Comparison of ENCODE assay signal across 18 cellular contexts in genomic region chr19:35336166-35336955, GRCh38. TPM values are rescaled to one million over a fixed set of nuclear protein-coding genes. Genes with fewer than 3 reads are reported as not detected.
DNase-seq lines count a peak whose midpoint lies in the region; ATAC-seq, FAIRE-seq and TF ChIP-seq lines count a peak whose summit lies in the region.
"Had no signal": no experiment of that assay in that cellular context is flagged by ENCODE, and none has a peak within 500 bp of the region (broad histone marks: within the 10 kb centered on the region; RNA-seq: fewer than 3 reads in every experiment).

No MANE protein-coding gene starts in this region.

- no peak overlapping the region for H3K4me3 Mint-ChIP-seq in activated CD4-positive, alpha-beta T cell treated with anti-CD3 and anti-CD28 coated beads for 36 hours
- H3K4me3 Mint-ChIP-seq in activated CD4-positive, alpha-beta T cell treated with anti-CD3 and anti-CD28 coated beads, Interleukin-2, amount 10 ng/mL, durations not matched to agents 7 days and 5 days = no peak overlapping the region
- H3K4me3 Mint-ChIP-seq in CD14-positive monocyte = no peak overlapping the region

- TF ChIP-seq CTCF in CD14-positive monocyte (IDR thresholded peaks at IDR 0.05) (no peak), OCI-LY1 (IDR thresholded peaks at IDR 0.05; ENCODE audit: low read length) (no peak), osteoblast (IDR thresholded peaks at IDR 0.05; ENCODE audit: extremely low read depth, low read depth, low read length) (no peak), D721Med (IDR thresholded peaks at IDR 0.05; ENCODE audit: insufficient read depth, missing control alignments) (no peak), vagina (IDR thresholded peaks at IDR 0.05) (no peak)

- no peaks in the 10 kb centered on the region for H3K9me3 Mint-ChIP-seq in activated CD4-positive, alpha-beta T cell treated with anti-CD3 and anti-CD28 coated beads for 36 hours (ENCODE audit: low read depth)
- H3K9me3 Mint-ChIP-seq in activated CD4-positive, alpha-beta T cell treated with anti-CD3 and anti-CD28 coated beads, Interleukin-2, amount 10 ng/mL, durations not matched to agents 7 days and 5 days = no peaks in the 10 kb centered on the region
- H3K9me3 Mint-ChIP-seq in CD14-positive monocyte = peaks cover 0 to 2% (median 0%) of the 10 kb centered on the region in 7 donors

- no peaks in the 10 kb centered on the region for H3F3A ChIP-seq in OCI-LY1 (ENCODE audit: insufficient read depth, low read length)

- CTCF ChIA-PET in activated CD4-positive, alpha-beta T cell treated with anti-CD3 and anti-CD28 coated beads for 36 hours (lab: Charles Lee) = interaction anchor here (0.6 kb wide), 1 partner anchor 132 kb away, joined by 3 read pairs; no protein-coding TSS in a partner anchor
- CTCF ChIA-PET in activated CD4-positive, alpha-beta T cell treated with anti-CD3 and anti-CD28 coated beads, Interleukin-2, amount 10 ng/mL, durations not matched to agents 7 days and 5 days (lab: Charles Lee) = interaction anchor here (0.8 kb wide), 1 partner anchor 161 kb away, joined by 3 read pairs; no protein-coding TSS in a partner anchor

- ATAC-seq in activated CD4-positive, alpha-beta T cell treated with anti-CD3 and anti-CD28 coated beads for 36 hours = no peak
- no peak for ATAC-seq in GM18511 (IDR thresholded peaks at IDR 0.05; ENCODE audit: unreplicated experiment)

- H3K27me3 ChIP-seq in OCI-LY1 (ENCODE audit: insufficient read depth, low read length) = no peaks in the 10 kb centered on the region
- H3K27me3 ChIP-seq in osteoblast (ENCODE audit: insufficient read depth, low read length) = peaks cover 17% of the 10 kb centered on the region
- no peaks in the 10 kb centered on the region for H3K27me3 ChIP-seq in vagina

- DNase-seq in activated CD4-positive, alpha-beta T cell treated with anti-CD3 and anti-CD28 coated beads for 36 hours = no peak
- DNase-seq in activated CD4-positive, alpha-beta T cell treated with anti-CD3 and anti-CD28 coated beads, Interleukin-2, amount 10 ng/mL, durations not matched to agents 7 days and 5 days = no peak
- DNase-seq in CD14-positive monocyte (ENCODE audit: low spot score) = peak; percentile 2
- peak; percentile 61 for DNase-seq in osteoblast (ENCODE audit: insufficient read length, low spot score, missing footprints)
- DNase-seq in D721Med (ENCODE audit: insufficient read length, low spot score) = no peak
- DNase-seq in vagina (ENCODE audit: extremely low spot score in 2 of 2) = no peak
- DNase-seq: 8988T, C1 segment of cervical spinal cord, EL, KBM-7, NCI-H1417 treated with DMSO at 0.1 percent for 48 hours, NCI-H1930, NCI-H446, NCI-H69, SHP77 treated with DMSO at 0.1 percent for 48 hours had no signal

- H4K20me1 ChIP-seq in OCI-LY1 (ENCODE audit: insufficient read depth, low read length) (no peaks in the 10 kb centered on the region), osteoblast (ENCODE audit: insufficient read depth, low read length) (no peaks in the 10 kb centered on the region)

- H2AFZ ChIP-seq in OCI-LY1 (ENCODE audit: low read length) (no peak overlapping the region), osteoblast (ENCODE audit: low read length) (no peak overlapping the region)

- H3K79me2 ChIP-seq in OCI-LY1 (ENCODE audit: insufficient read depth, low read length) (0 out of 2 replicates have a peak, but pooled peaks cover under 1% of the 10 kb centered on the region), osteoblast (ENCODE audit: insufficient read depth, low read length) (no peaks in the 10 kb centered on the region)

- no peak overlapping the region for H3K4me2 ChIP-seq in OCI-LY1 (ENCODE audit: low read length)
- H3K4me2 ChIP-seq in osteoblast (ENCODE audit: insufficient read depth, low read length) = no peak overlapping the region

- TF ChIP-seq POLR2A in vagina (IDR thresholded peaks at IDR 0.05) = no peak

- H3K27ac ChIP-seq in OCI-LY1 (ENCODE audit: low read depth, low read length, poor library complexity, severe bottlenecking) = peak overlapping the region; percentile 20
- no peak overlapping the region for H3K27ac ChIP-seq in osteoblast (ENCODE audit: low read depth, low read length)
- H3K27ac ChIP-seq in vagina = no peak overlapping the region

- no peak overlapping the region; the same call in 1 of the 2 replicates for H3K9ac ChIP-seq in OCI-LY1 (ENCODE audit: low read length)

- FAIRE-seq in D721Med (lab: Jason Lieb, UNC) = no peak
- FAIRE-seq: H1 had no signal

- intact Hi-C loops in activated CD4-positive, alpha-beta T cell treated with anti-CD3 and anti-CD28 coated beads for 36 hours (cut with DNase I, micrococcal nuclease) = no loop called here
- intact Hi-C loops in CD14-positive monocyte (cut with micrococcal nuclease) (no loop called here), vagina (cut with DNase I) (no loop called here)

- H3K36me3 Mint-ChIP-seq in activated CD4-positive, alpha-beta T cell treated with anti-CD3 and anti-CD28 coated beads for 36 hours (ENCODE audit: low read depth) = no peaks in the 10 kb centered on the region
- H3K36me3 Mint-ChIP-seq in activated CD4-positive, alpha-beta T cell treated with anti-CD3 and anti-CD28 coated beads, Interleukin-2, amount 10 ng/mL, durations not matched to agents 7 days and 5 days (ENCODE audit: low read depth) = no peaks in the 10 kb centered on the region
- peaks cover 0 to 3% of the 10 kb centered on the region in 2 donors for H3K36me3 Mint-ChIP-seq in CD14-positive monocyte

- POLR2A ChIA-PET in activated CD4-positive, alpha-beta T cell treated with anti-CD3 and anti-CD28 coated beads for 36 hours (lab: Charles Lee) = no interaction called here
- POLR2A ChIA-PET in activated CD4-positive, alpha-beta T cell treated with anti-CD3 and anti-CD28 coated beads, Interleukin-2, amount 10 ng/mL, durations not matched to agents 7 days and 5 days (lab: Charles Lee) = no interaction called here

- H3K9me3 ChIP-seq in OCI-LY1 (ENCODE audit: low read length) (no peaks in the 10 kb centered on the region), osteoblast (ENCODE audit: low read depth, low read length) (no peaks in the 10 kb centered on the region), vagina (no peaks in the 10 kb centered on the region)

- H3K36me3 ChIP-seq in OCI-LY1 (ENCODE audit: insufficient read depth, low read length) (peaks cover 93% of the 10 kb centered on the region), osteoblast (ENCODE audit: insufficient read depth, low read length) (no peaks in the 10 kb centered on the region), vagina (no peaks in the 10 kb centered on the region)

- no peaks in the 10 kb centered on the region for H3K27me3 Mint-ChIP-seq in activated CD4-positive, alpha-beta T cell treated with anti-CD3 and anti-CD28 coated beads for 36 hours
- no peaks in the 10 kb centered on the region for H3K27me3 Mint-ChIP-seq in activated CD4-positive, alpha-beta T cell treated with anti-CD3 and anti-CD28 coated beads, Interleukin-2, amount 10 ng/mL, durations not matched to agents 7 days and 5 days
- H3K27me3 Mint-ChIP-seq in CD14-positive monocyte (ENCODE audit: low read depth in 3 of 3) = peaks cover 10 to 15% (median 11%) of the 10 kb centered on the region in 3 donors

- H3K4me1 Mint-ChIP-seq in activated CD4-positive, alpha-beta T cell treated with anti-CD3 and anti-CD28 coated beads for 36 hours = peaks cover 21% of the 10 kb centered on the region
- peaks cover 16% of the 10 kb centered on the region for H3K4me1 Mint-ChIP-seq in activated CD4-positive, alpha-beta T cell treated with anti-CD3 and anti-CD28 coated beads, Interleukin-2, amount 10 ng/mL, durations not matched to agents 7 days and 5 days
- H3K4me1 Mint-ChIP-seq in CD14-positive monocyte = peaks cover 5% of the 10 kb centered on the region

- no peaks in the 10 kb centered on the region for H3K9me2 ChIP-seq in OCI-LY1 (ENCODE audit: low read depth, low read length)

- H3K27ac Mint-ChIP-seq in activated CD4-positive, alpha-beta T cell treated with anti-CD3 and anti-CD28 coated beads for 36 hours = peak overlapping the region; percentile 34
- no peak overlapping the region for H3K27ac Mint-ChIP-seq in activated CD4-positive, alpha-beta T cell treated with anti-CD3 and anti-CD28 coated beads, Interleukin-2, amount 10 ng/mL, durations not matched to agents 7 days and 5 days
- no peak overlapping the region for H3K27ac Mint-ChIP-seq in CD14-positive monocyte

- H3K4me3 ChIP-seq in OCI-LY1 (ENCODE audit: low read depth, low read length, poor library complexity, severe bottlenecking) (no peak overlapping the region), osteoblast (ENCODE audit: insufficient read depth, low read length) (no peak overlapping the region), vagina (no peak overlapping the region)

- H3K4me1 ChIP-seq in OCI-LY1 (ENCODE audit: insufficient read depth, low read length, severe bottlenecking) = peaks cover 60% of the 10 kb centered on the region
- H3K4me1 ChIP-seq in osteoblast (ENCODE audit: insufficient read depth, low read length) = no peaks in the 10 kb centered on the region
- H3K4me1 ChIP-seq in vagina = no peaks in the 10 kb centered on the region

RNA-seq across cellular contexts. Expression of gene CD22, which starts 7.4 kb away (rescaled TPM):
- 1 to 10 TPM; 3.5 to 4.1 TPM for total RNA-seq in activated CD4-positive, alpha-beta T cell treated with anti-CD3 and anti-CD28 coated beads for 36 hours
- total RNA-seq in activated CD4-positive, alpha-beta T cell treated with anti-CD3 and anti-CD28 coated beads, Interleukin-2, amount 10 ng/mL, durations not matched to agents 7 days and 5 days = under 1 TPM in 1 of 2 experiments, not detected in 1; 0.21 TPM
- polyA plus RNA-seq in CD14-positive monocyte = under 1 TPM; 0.24 to 0.88 TPM
- total RNA-seq in osteoblast (under 0.01 TPM in 1 of 2 replicates, not detected in the other), vagina (7.6 TPM)

RNA-seq across cellular contexts. Expression of gene FFAR1, which starts 11.3 kb away (rescaled TPM):
- total RNA-seq in activated CD4-positive, alpha-beta T cell treated with anti-CD3 and anti-CD28 coated beads for 36 hours = under 1 TPM; 0.23 to 0.35 TPM
- total RNA-seq in activated CD4-positive, alpha-beta T cell treated with anti-CD3 and anti-CD28 coated beads, Interleukin-2, amount 10 ng/mL, durations not matched to agents 7 days and 5 days = not detected
- not detected for polyA plus RNA-seq in CD14-positive monocyte
- total RNA-seq in osteoblast (not detected in 2 replicates), vagina (not detected)
- total RNA-seq: H1 had no signal
- polyA plus RNA-seq: H1 had no signal

RNA-seq across cellular contexts. Expression of gene FFAR3, which starts 21.9 kb away (rescaled TPM):
- 1 to 10 TPM; 2.4 to 3.1 TPM for total RNA-seq in activated CD4-positive, alpha-beta T cell treated with anti-CD3 and anti-CD28 coated beads for 36 hours
- not detected for total RNA-seq in activated CD4-positive, alpha-beta T cell treated with anti-CD3 and anti-CD28 coated beads, Interleukin-2, amount 10 ng/mL, durations not matched to agents 7 days and 5 days
- polyA plus RNA-seq in CD14-positive monocyte = 1 to 10 TPM; 1.2 TPM
- total RNA-seq in osteoblast = not detected in 2 replicates
- total RNA-seq in vagina = not detected
- total RNA-seq: H1 had no signal
- polyA plus RNA-seq: H1 had no signal

RNA-seq across cellular contexts. Expression of gene GPR42, which starts 34.5 kb away (rescaled TPM):
- total RNA-seq in activated CD4-positive, alpha-beta T cell treated with anti-CD3 and anti-CD28 coated beads for 36 hours = 1 to 10 TPM in 1 of 2 experiments, under 1 TPM in 1; 0.54 to 1.1 TPM
- total RNA-seq in activated CD4-positive, alpha-beta T cell treated with anti-CD3 and anti-CD28 coated beads, Interleukin-2, amount 10 ng/mL, durations not matched to agents 7 days and 5 days = not detected
- polyA plus RNA-seq in CD14-positive monocyte = under 1 TPM in 1 of 2 donors, not detected in 1; 0.17 TPM
- total RNA-seq in osteoblast = not detected in 2 replicates
- not detected for total RNA-seq in vagina
- total RNA-seq: H1 had no signal
- polyA plus RNA-seq: H1 had no signal

RNA-seq across cellular contexts. Expression of gene MAG, which starts 44.4 kb away (rescaled TPM):
- total RNA-seq in activated CD4-positive, alpha-beta T cell treated with anti-CD3 and anti-CD28 coated beads for 36 hours = under 1 TPM; 0.19 to 0.34 TPM
- not detected for total RNA-seq in activated CD4-positive, alpha-beta T cell treated with anti-CD3 and anti-CD28 coated beads, Interleukin-2, amount 10 ng/mL, durations not matched to agents 7 days and 5 days
- polyA plus RNA-seq in CD14-positive monocyte = not detected
- total RNA-seq in osteoblast = not detected in 2 replicates
- not detected for total RNA-seq in vagina

Comparison
In these comparisons a context has a peak if more than half of its experiments do, and no peak if none do; other contexts are left out.
1. DNase-seq: peak in CD14-positive monocyte (single experiment) and osteoblast (single experiment); none in activated CD4-positive, alpha-beta T cell treated with anti-CD3 and anti-CD28 coated beads for 36 hours (single experiment), activated CD4-positive, alpha-beta T cell treated with anti-CD3 and anti-CD28 coated beads, Interleukin-2, amount 10 ng/mL, durations not matched to agents 7 days and 5 days (single experiment), D721Med (single experiment) and vagina (0 of 2).